In genomic region chr2:45813003-45813601, GRCh38 we compare ENCODE assay signal across 10 cellular contexts.
A peak's percentile ranks its signal among the peaks of the same experiment; 100 is the strongest.
DNase-seq lines count a peak whose midpoint lies in the region; ATAC-seq, FAIRE-seq and TF ChIP-seq lines count a peak whose summit lies in the region.
"Had no signal": no experiment of that assay in that cellular context is flagged by ENCODE, and none has a peak within 500 bp of the region (broad histone marks: within the 10 kb centered on the region; RNA-seq: fewer than 3 reads in every experiment).

No MANE protein-coding gene starts in this region.

- H4K20me1 ChIP-seq in Karpas-422 (ENCODE audit: insufficient read depth, low read depth, low read length) (no peaks in the 10 kb centered on the region), K562 (replicated peaks; ENCODE audit: control insufficient read depth, insufficient read depth, low read length) (no peaks in the 10 kb centered on the region)

- in situ Hi-C loops in ACHN (cut with HindIII; ENCODE audit: low pct_ligation_motif_present, low pct_unique_long_range_greater_than_20kb, low sequenced_read_pairs) (no loop called here), K562 (cut with MboI) (no loop called here)

- DNase-seq in ACHN (peak; percentile 48), Karpas-422 (no peak), K562 (ENCODE audit: extremely low read depth in 1 of 4, low spot score in 3 of 4) (no peak), lower lobe of right lung (no peak), dorsolateral prefrontal cortex (no peak), GF-D8 (lab: John Stamatoyannopoulos, UW) (no peak)
- DNase-seq in activated CD8-positive, alpha-beta memory T cell treated with anti-CD3 and anti-CD28 coated beads, Interleukin-2, amount 50 U/mL, for 48 hours, result no peak
- DNase-seq: activated CD4-positive, alpha-beta T cell treated with anti-CD3 and anti-CD28 coated beads for 48 hours had no signal

- TF ChIP-seq RAD21 in K562 (CRISPR knock-in tag; conservative IDR thresholded peaks at IDR 0.05 in 1 of 2, IDR thresholded peaks at IDR 0.05 in 1 of 2), result no peak

- H3K9me3 ChIP-seq in Karpas-422 (ENCODE audit: low read length) (no peaks in the 10 kb centered on the region), K562 (replicated peaks; ENCODE audit: control insufficient read depth, insufficient read depth, low read depth, low read length) (no peaks in the 10 kb centered on the region), lower lobe of right lung (no peaks in the 10 kb centered on the region)

- no peak for TF ChIP-seq EP300 in K562 (IDR thresholded peaks at IDR 0.05; ENCODE audit: low read length)

- BruUV-seq in K562 (replicated peaks; lab: Mats Ljungman, UMichigan), result no TSS peak

- H3K4me2 ChIP-seq in Karpas-422 (ENCODE audit: low read depth, low read length, poor library complexity, severe bottlenecking) (peak overlapping the region; percentile 42), K562 (ENCODE audit: insufficient read depth, low read length) (no peak overlapping the region)

- H2AFZ ChIP-seq in Karpas-422 (ENCODE audit: low read length) (no peak overlapping the region), K562 (ENCODE audit: low read depth, low read length) (peak overlapping the region; percentile 38; the same call in 1 of the 2 replicates)

- H3K27ac ChIP-seq in Karpas-422 (ENCODE audit: low read length), result peak overlapping the region; percentile 66
- H3K27ac ChIP-seq in K562 (ENCODE audit: extremely low read depth, low read depth, low read length), result no peak overlapping the region
- peak overlapping the region; percentile 41 for H3K27ac ChIP-seq in lower lobe of right lung
- H3K27ac ChIP-seq in dorsolateral prefrontal cortex, result peak overlapping the region in 10 of 59 donors; percentile 10 to 45 (median 22)
- H3K27ac ChIP-seq: C4-2B had no signal

- H3K4me3 ChIP-seq in Karpas-422 (ENCODE audit: low read length), result no peak overlapping the region
- H3K4me3 ChIP-seq in K562, result no peak overlapping the region
- H3K4me3 ChIP-seq in lower lobe of right lung, result no peak overlapping the region
- H3K4me3 ChIP-seq in dorsolateral prefrontal cortex, result no peak overlapping the region

- H3K4me1 ChIP-seq in Karpas-422 (ENCODE audit: low read length) (peaks cover 81% of the 10 kb centered on the region), K562 (replicated peaks in 1 of 2; ENCODE audit: control insufficient read depth in 2 of 2, insufficient read depth in 2 of 2, low read length in 2 of 2) (no peaks in the 10 kb centered on the region; a peak in 1 of 5 replicates), lower lobe of right lung (peaks cover 39% of the 10 kb centered on the region)

- intact Hi-C loops in K562 (cut with micrococcal nuclease) (no loop called here), lower lobe of right lung (cut with DNase I) (no loop called here), dorsolateral prefrontal cortex (cut with DNase I) (no loop called here)

- 15% methylated on average over 8 of the region's 8 CpGs for WGBS in K562 (ENCODE audit: insufficient coverage, low coverage, missing lambda C conversion rate)

- H3K9ac ChIP-seq in Karpas-422 (ENCODE audit: low read length) (peak overlapping the region; percentile 8; the same call in 1 of the 2 replicates), K562 (ENCODE audit: insufficient read depth in 1 of 2, low read depth in 2 of 2, low read length in 2 of 2) (0 out of 4 replicates have a peak overlapping the region, but pooled peaks of 1 of the 2 experiments have one; percentile 14)

- no peak for FAIRE-seq in K562 (lab: Jason Lieb, UNC)

- no peaks in the 10 kb centered on the region for H3K9me2 ChIP-seq in Karpas-422 (replicated peaks; ENCODE audit: insufficient read depth, low read length)

- ATAC-seq in K562 (no peak; the same call in 2 of the 3 replicates), lower lobe of right lung (peak in 1 of 2 donors; percentile 19), HG03571 (IDR thresholded peaks at IDR 0.05; ENCODE audit: unreplicated experiment) (no peak)

- no peaks in the 10 kb centered on the region for H3K27me3 ChIP-seq in Karpas-422 (ENCODE audit: low read length)
- H3K27me3 ChIP-seq in K562 (ENCODE audit: control insufficient read depth in 2 of 2, insufficient read depth in 2 of 2, low read length in 2 of 2), result peaks cover 12 to 22% of the 10 kb centered on the region in 2 experiments; a peak in 4 of 5 replicates
- H3K27me3 ChIP-seq in lower lobe of right lung (ENCODE audit: low read depth), result no peaks in the 10 kb centered on the region
- no peaks in the 10 kb centered on the region for H3K27me3 ChIP-seq in dorsolateral prefrontal cortex

- POLR2A ChIA-PET in K562 (lab: Yijun Ruan, JAX), result interaction anchor here (0.7 kb wide), 1 partner anchor 170 kb away, joined by 3 read pairs; no protein-coding TSS in a partner anchor

- no peak for TF ChIP-seq CTCF in K562 (IDR thresholded peaks at IDR 0.05 in 2 of 3, conservative IDR thresholded peaks at IDR 0.05 in 1 of 3; ENCODE audit: insufficient read depth in 2 of 3, low read depth in 1 of 3, low read length in 3 of 3)
- no peak for TF ChIP-seq CTCF in lower lobe of right lung (IDR thresholded peaks at IDR 0.05)
- TF ChIP-seq CTCF in dorsolateral prefrontal cortex (IDR thresholded peaks at IDR 0.05 in 54 of 56, conservative IDR thresholded peaks at IDR 0.05 in 2 of 56; ENCODE audit: low read depth in 1 of 56, partially characterized antibody in 56 of 56), result no peak

- H3K79me2 ChIP-seq in Karpas-422 (ENCODE audit: low read length) (peaks cover 98% of the 10 kb centered on the region), K562 (ENCODE audit: control insufficient read depth, insufficient read depth, low read length) (no peaks in the 10 kb centered on the region)

- TF ChIP-seq POLR2A in K562 (conservative IDR thresholded peaks at IDR 0.05), result no peak

- no peaks in the 10 kb centered on the region for H3K36me3 ChIP-seq in Karpas-422 (ENCODE audit: insufficient read depth, low read length)
- no peaks in the 10 kb centered on the region for H3K36me3 ChIP-seq in K562 (ENCODE audit: control insufficient read depth, insufficient read depth, low read length)
- H3K36me3 ChIP-seq in lower lobe of right lung, result no peaks in the 10 kb centered on the region

- CTCF ChIA-PET in K562 (lab: Yijun Ruan, JAX; ENCODE audit: low intra/inter-chr PET ratio), result no interaction called here

- H3K9me1 ChIP-seq in K562 (ENCODE audit: control insufficient read depth, insufficient read depth, low read length), result no peaks in the 10 kb centered on the region

TF ChIP-seq in K562, 482 proteins besides CTCF, POLR2A, EP300 and RAD21:
- no peak for TF ChIP-seq RB1 (IDR thresholded peaks at IDR 0.05; ENCODE audit: low read depth)
- peak; percentile 33; the same call in 1 of the 2 replicates for TF ChIP-seq JUND (IDR thresholded peaks at IDR 0.05; ENCODE audit: borderline replicate concordance, low read depth, low read length)
- TF ChIP-seq JUND (tag; IDR thresholded peaks at IDR 0.05; ENCODE audit: borderline replicate concordance, low read depth, low read length), result no peak
- TF ChIP-seq ZNF395 (CRISPR knock-in tag; IDR thresholded peaks at IDR 0.05), result peak; percentile 38; the same call in 1 of the 2 replicates
- TF ChIP-seq MAX (CRISPR knock-in tag; IDR thresholded peaks at IDR 0.05), result peak; percentile 40; the same call in 1 of the 2 replicates
- no peak for TF ChIP-seq NFYB (IDR thresholded peaks at IDR 0.05; ENCODE audit: extremely low read depth, insufficient read length)
- 0 out of 2 replicates have a peak, but pooled peaks have one; percentile 14 for TF ChIP-seq GABPA (tag; conservative IDR thresholded peaks at IDR 0.05; ENCODE audit: low read depth)
